In genomic region chr4:87679449-87680169, GRCh38 we compare ENCODE assay signal across 8 cellular contexts. TPM values are rescaled to one million over a fixed set of nuclear protein-coding genes. Genes with fewer than 3 reads are reported as not detected.
A peak's percentile ranks its signal among the peaks of the same experiment; 100 is the strongest.
DNase-seq lines count a peak whose midpoint lies in the region; ATAC-seq, FAIRE-seq and TF ChIP-seq lines count a peak whose summit lies in the region.

No MANE protein-coding gene starts in this region.

- H3K4me1 Mint-ChIP-seq in natural killer cell: no peaks in the 10 kb centered on the region
- no peaks in the 10 kb centered on the region for H3K4me1 Mint-ChIP-seq in natural killer cell treated with Interleukin-12 subunit alpha and Interleukin-12 subunit beta and Interleukin-15 and Interleukin-18, amount 100 ng/mL, for 72 hours (ENCODE audit: low read depth in 2 of 2)
- no peaks in the 10 kb centered on the region for H3K4me1 Mint-ChIP-seq in activated CD4-positive, alpha-beta T cell treated with anti-CD3 and anti-CD28 coated beads, Interleukin-2, amount 10 ng/mL, durations not matched to agents 24 days and 14 days

- CTCF ChIA-PET in endothelial cell of umbilical vein (lab: Charles Lee): interaction anchor here (0.7 to 2.2 kb wide), 10 partner anchors 9 to 532 kb away, joined by 3 to 26 read pairs (median 4); no protein-coding TSS in a partner anchor

- H3K9me1 ChIP-seq in endothelial cell of umbilical vein (replicated peaks; ENCODE audit: control insufficient read depth, extremely low read depth, insufficient read depth, low read length): no peaks in the 10 kb centered on the region

- no peak overlapping the region for H3K9ac ChIP-seq in endothelial cell of umbilical vein (replicated peaks; ENCODE audit: extremely low read depth, insufficient read depth, low read length)

- H3K4me2 ChIP-seq in endothelial cell of umbilical vein (ENCODE audit: insufficient read depth, low read length): no peak overlapping the region

- ATAC-seq in natural killer cell (peak in 1 of 3 donors; percentile 37), HG02642 (IDR thresholded peaks at IDR 0.05; ENCODE audit: poor library complexity, unreplicated experiment) (no peak)
- ATAC-seq in natural killer cell treated with Interleukin-12 subunit alpha and Interleukin-12 subunit beta and Interleukin-15 and Interleukin-18, amount 100 ng/mL, for 72 hours: no peak

- no peak overlapping the region for H2AFZ ChIP-seq in endothelial cell of umbilical vein (ENCODE audit: low read depth, low read length)

- no peaks in the 10 kb centered on the region for H3K79me2 ChIP-seq in endothelial cell of umbilical vein (ENCODE audit: control insufficient read depth, insufficient read depth, low read length)

- BruUV-seq in endothelial cell of umbilical vein (replicated peaks; lab: Mats Ljungman, UMichigan): no TSS peak

- DNase-seq in natural killer cell (no peak), NCI-H1694 treated with DMSO at 0.1 percent for 48 hours (lab: John Stamatoyannopoulos, UW) (peak; percentile 34), endothelial cell of umbilical vein (ENCODE audit: low read depth, low spot score) (peak; percentile 52), midbrain (lab: John Stamatoyannopoulos, UW) (peak; percentile 75), testis (peak; percentile 49)
- no peak for DNase-seq in natural killer cell treated with Interleukin-12 subunit alpha and Interleukin-12 subunit beta and Interleukin-15 and Interleukin-18, amount 100 ng/mL, for 72 hours (ENCODE audit: low spot score)
- peak; percentile 64 for DNase-seq in activated CD4-positive, alpha-beta T cell treated with anti-CD3 and anti-CD28 coated beads, Interleukin-2, amount 10 ng/mL, durations not matched to agents 24 days and 14 days

- H3K9me3 ChIP-seq in endothelial cell of umbilical vein (replicated peaks; ENCODE audit: control insufficient read depth, insufficient read depth, low read length) (no peaks in the 10 kb centered on the region), testis (no peaks in the 10 kb centered on the region)

- peak; percentile 70 for FAIRE-seq in endothelial cell of umbilical vein (lab: Jason Lieb, UNC)

- H3K4me3 Mint-ChIP-seq in natural killer cell: no peak overlapping the region
- H3K4me3 Mint-ChIP-seq in natural killer cell treated with Interleukin-12 subunit alpha and Interleukin-12 subunit beta and Interleukin-15 and Interleukin-18, amount 100 ng/mL, for 72 hours: no peak overlapping the region
- no peak overlapping the region for H3K4me3 Mint-ChIP-seq in activated CD4-positive, alpha-beta T cell treated with anti-CD3 and anti-CD28 coated beads, Interleukin-2, amount 10 ng/mL, durations not matched to agents 24 days and 14 days

- H3K27me3 Mint-ChIP-seq in natural killer cell (ENCODE audit: low read depth in 2 of 2): no peaks in the 10 kb centered on the region
- H3K27me3 Mint-ChIP-seq in natural killer cell treated with Interleukin-12 subunit alpha and Interleukin-12 subunit beta and Interleukin-15 and Interleukin-18, amount 100 ng/mL, for 72 hours: peaks cover 5 to 15% of the 10 kb centered on the region in 2 donors
- no peaks in the 10 kb centered on the region for H3K27me3 Mint-ChIP-seq in activated CD4-positive, alpha-beta T cell treated with anti-CD3 and anti-CD28 coated beads, Interleukin-2, amount 10 ng/mL, durations not matched to agents 24 days and 14 days

- H3K36me3 ChIP-seq in endothelial cell of umbilical vein (ENCODE audit: control insufficient read depth in 2 of 2, extremely low read depth in 1 of 2, insufficient read depth in 2 of 2, low read length in 2 of 2): no peaks in the 10 kb centered on the region
- no peaks in the 10 kb centered on the region for H3K36me3 ChIP-seq in testis (ENCODE audit: low read depth, missing control alignments)

- H3K9me3 Mint-ChIP-seq in natural killer cell: no peaks in the 10 kb centered on the region
- H3K9me3 Mint-ChIP-seq in natural killer cell treated with Interleukin-12 subunit alpha and Interleukin-12 subunit beta and Interleukin-15 and Interleukin-18, amount 100 ng/mL, for 72 hours: no peaks in the 10 kb centered on the region
- no peaks in the 10 kb centered on the region for H3K9me3 Mint-ChIP-seq in activated CD4-positive, alpha-beta T cell treated with anti-CD3 and anti-CD28 coated beads, Interleukin-2, amount 10 ng/mL, durations not matched to agents 24 days and 14 days

- dilution Hi-C loops in endothelial cell of umbilical vein (cut with MboI; ENCODE audit: extremely low pct_ligation_motif_present, low sequenced_read_pairs): no loop called here

- TF ChIP-seq CTCF in natural killer cell (IDR thresholded peaks at IDR 0.05) (peak; percentile 72), endothelial cell of umbilical vein (IDR thresholded peaks at IDR 0.05; ENCODE audit: extremely low read depth in 1 of 2, insufficient read depth in 1 of 2, low read depth in 1 of 2, low read length in 2 of 2) (peak; percentile 61 to 76), testis (IDR thresholded peaks at IDR 0.05) (peak; percentile 66 to 85 (median 75))

- POLR2A ChIA-PET in endothelial cell of umbilical vein (lab: Charles Lee): interaction anchor here (0.6 kb wide), 1 partner anchor 169 kb away, joined by 3 read pairs; no protein-coding TSS in a partner anchor

- H3K27me3 ChIP-seq in endothelial cell of umbilical vein (ENCODE audit: control insufficient read depth in 2 of 2, insufficient read depth in 2 of 2, low read length in 2 of 2) (no peaks in the 10 kb centered on the region), testis (no peaks in the 10 kb centered on the region)

- H3K27ac Mint-ChIP-seq in natural killer cell: no peak overlapping the region
- no peak overlapping the region for H3K27ac Mint-ChIP-seq in natural killer cell treated with Interleukin-12 subunit alpha and Interleukin-12 subunit beta and Interleukin-15 and Interleukin-18, amount 100 ng/mL, for 72 hours
- H3K27ac Mint-ChIP-seq in activated CD4-positive, alpha-beta T cell treated with anti-CD3 and anti-CD28 coated beads, Interleukin-2, amount 10 ng/mL, durations not matched to agents 24 days and 14 days: no peak overlapping the region

- H4K20me1 ChIP-seq in endothelial cell of umbilical vein (replicated peaks; ENCODE audit: control insufficient read depth, extremely low read depth, insufficient read depth, low read length): no peaks in the 10 kb centered on the region

- H3K27ac ChIP-seq in endothelial cell of umbilical vein (ENCODE audit: insufficient read depth, low read depth, low read length) (no peak overlapping the region), testis (no peak overlapping the region)

- H3K36me3 Mint-ChIP-seq in natural killer cell: no peaks in the 10 kb centered on the region
- no peaks in the 10 kb centered on the region for H3K36me3 Mint-ChIP-seq in natural killer cell treated with Interleukin-12 subunit alpha and Interleukin-12 subunit beta and Interleukin-15 and Interleukin-18, amount 100 ng/mL, for 72 hours
- H3K36me3 Mint-ChIP-seq in activated CD4-positive, alpha-beta T cell treated with anti-CD3 and anti-CD28 coated beads, Interleukin-2, amount 10 ng/mL, durations not matched to agents 24 days and 14 days (ENCODE audit: low read depth): no peaks in the 10 kb centered on the region

- 33 to 34% methylated on average over 11 of the region's 11 CpGs for WGBS in testis, 2 donors

- no peak for TF ChIP-seq POLR2A in endothelial cell of umbilical vein (IDR thresholded peaks at IDR 0.05; ENCODE audit: low read depth, low read length)
- TF ChIP-seq POLR2A in testis (IDR thresholded peaks at IDR 0.05): no peak

- intact Hi-C loops in natural killer cell (cut with micrococcal nuclease) (loop anchor here (1.0 to 10.0 kb wide), 3 partner anchors 168 to 533 kb away; no protein-coding TSS in a partner anchor), endothelial cell of umbilical vein (cut with micrococcal nuclease) (loop anchor here (1.0 to 5.0 kb wide), 7 partner anchors 136 to 533 kb away; no protein-coding TSS in a partner anchor), testis (cut with DNase I; ENCODE audit: low total_unique reads) (no loop called here)
- intact Hi-C loops in activated CD4-positive, alpha-beta T cell treated with anti-CD3 and anti-CD28 coated beads, Interleukin-2, amount 10 ng/mL, durations not matched to agents 24 days and 14 days (cut with micrococcal nuclease): loop anchor here (2.0 to 10.0 kb wide), 3 partner anchors 169 to 533 kb away; partner anchors contain the start of gene SPP1

- H3K4me1 ChIP-seq in endothelial cell of umbilical vein (ENCODE audit: control insufficient read depth, extremely low read depth, insufficient read depth, low read length) (no peaks in the 10 kb centered on the region), testis (no peaks in the 10 kb centered on the region)

- no peak overlapping the region for H3K4me3 ChIP-seq in endothelial cell of umbilical vein (replicated peaks in 1 of 3; ENCODE audit: insufficient read depth in 1 of 3, low read depth in 1 of 3, low read length in 3 of 3)
- no peak overlapping the region for H3K4me3 ChIP-seq in testis

TF ChIP-seq in endothelial cell of umbilical vein, 7 proteins besides CTCF, POLR2A, EP300 and RAD21:
- TF ChIP-seq FOS (IDR thresholded peaks at IDR 0.05; ENCODE audit: borderline replicate concordance, insufficient read depth, low read length) (no peak), POLR2AphosphoS5 (IDR thresholded peaks at IDR 0.05; ENCODE audit: insufficient read depth, low read depth, low read length) (no peak), JUN (IDR thresholded peaks at IDR 0.05; ENCODE audit: borderline replicate concordance, insufficient read depth, insufficient read length, low read depth) (no peak), MAX (IDR thresholded peaks at IDR 0.05; ENCODE audit: insufficient read depth, insufficient read length) (no peak)

RNA-seq across cellular contexts. Expression of gene DMP1, which starts 29.5 kb away (rescaled TPM):
- total RNA-seq in natural killer cell: not detected
- not detected for total RNA-seq in natural killer cell treated with Interleukin-12 subunit alpha and Interleukin-12 subunit beta and Interleukin-15 and Interleukin-18, amount 100 ng/mL, for 72 hours
- total RNA-seq in activated CD4-positive, alpha-beta T cell treated with anti-CD3 and anti-CD28 coated beads, Interleukin-2, amount 10 ng/mL, durations not matched to agents 24 days and 14 days: not detected in 2 replicates
- total RNA-seq in endothelial cell of umbilical vein: not detected in 2 replicates
- polyA plus RNA-seq in endothelial cell of umbilical vein: not detected in 2 replicates
- not detected in 2 replicates for polyA plus RNA-seq in endothelial cell of umbilical vein (2011; cell fraction: cytosol; rRNA removed)
- not detected in 2 replicates for polyA plus RNA-seq in endothelial cell of umbilical vein (2011; cell fraction: nucleus; rRNA removed)
- not detected in 2 replicates for polyA plus RNA-seq in endothelial cell of umbilical vein (2012)
- polyA minus RNA-seq in endothelial cell of umbilical vein: not detected in 2 replicates
- polyA minus RNA-seq in endothelial cell of umbilical vein (2011; cell fraction: cytosol; rRNA and poly(A)+ RNA removed): not detected
- polyA minus RNA-seq in endothelial cell of umbilical vein (2011; cell fraction: nucleus; rRNA and poly(A)+ RNA removed): not detected in 2 replicates
- total RNA-seq in testis: 1 to 10 TPM in 1 of 2 donors, under 1 TPM in 1; 0.37 to 1.5 TPM
- polyA plus RNA-seq in testis (ENCODE audit: insufficient read depth, low read depth, low replicate concordance): 0.91 TPM

Comparison
In these comparisons a context has a peak if more than half of its experiments do, and no peak if none do; other contexts are left out.
1. DNase-seq: peak in NCI-H1694 treated with DMSO at 0.1 percent for 48 hours (single experiment), activated CD4-positive, alpha-beta T cell treated with anti-CD3 and anti-CD28 coated beads, Interleukin-2, amount 10 ng/mL, durations not matched to agents 24 days and 14 days (single experiment), endothelial cell of umbilical vein (single experiment), midbrain (single experiment) and testis (single experiment); none in natural killer cell (single experiment) and natural killer cell treated with Interleukin-12 subunit alpha and Interleukin-12 subunit beta and Interleukin-15 and Interleukin-18, amount 100 ng/mL, for 72 hours (single experiment).
2. Peak in every context shown above with its lines, with median percentiles within 50 percentile points of each other: CTCF ChIP-seq.